In the genomic region with DNA sequence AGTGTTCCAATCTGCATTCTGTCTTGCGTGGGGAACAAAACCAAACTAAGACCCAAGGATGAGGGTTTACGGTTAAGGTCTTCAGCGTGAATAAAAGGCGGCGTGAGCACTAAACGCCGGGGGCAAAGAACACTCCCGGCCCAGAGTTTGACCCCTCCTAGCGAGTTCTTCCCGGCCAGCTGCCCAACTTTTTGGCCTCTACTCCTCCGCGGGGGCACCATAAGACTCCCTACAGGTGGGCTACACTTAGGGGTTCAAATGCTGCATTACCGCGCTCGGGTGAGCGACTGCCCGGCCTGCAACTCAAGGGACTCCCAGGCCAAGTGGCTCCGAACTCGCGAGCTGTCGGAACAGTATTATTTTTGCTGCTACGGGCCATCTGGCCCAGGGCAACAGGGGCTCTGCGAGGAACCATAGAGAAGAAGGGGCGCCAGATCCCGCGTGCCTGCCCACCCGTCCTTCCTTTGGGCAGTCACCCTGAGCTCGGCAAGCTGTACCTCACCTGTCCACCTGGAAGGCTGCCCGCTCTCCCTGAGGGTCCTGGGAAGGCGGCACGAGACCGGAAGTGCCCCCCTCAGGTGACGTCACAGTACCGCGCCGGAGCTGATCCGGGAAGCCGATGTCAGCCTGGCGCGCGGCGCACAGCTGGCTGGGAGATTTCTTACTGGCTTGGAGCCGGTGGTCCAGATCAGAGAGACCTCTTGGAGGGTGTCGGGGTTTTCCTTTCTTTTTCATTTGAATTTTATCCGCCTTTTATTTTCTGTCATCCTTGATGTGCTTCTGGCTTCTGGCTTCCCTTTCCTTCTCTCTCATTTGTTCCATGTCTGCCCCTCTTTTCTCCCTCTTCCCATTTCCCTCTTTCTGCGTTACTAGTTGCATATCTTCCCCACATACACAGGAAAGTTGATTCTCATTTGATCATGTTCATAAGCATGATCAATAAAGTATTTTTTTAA, we compare ENCODE assay signal across 8 cellular contexts. TPM values are rescaled to one million over a fixed set of nuclear protein-coding genes. Genes with fewer than 3 reads are reported as not detected.
DNase-seq lines count a peak whose midpoint lies in the region; ATAC-seq, FAIRE-seq and TF ChIP-seq lines count a peak whose summit lies in the region.

Gene LDAH (minus strand): TSS at position 567 of the 956 bp plus-strand sequence. CDS start 21,638 bp downstream, outside the sequence.

- peak within 1 kb of the TSS; percentile 88 to 96 (median 94) for H3K27ac ChIP-seq in esophagus squamous epithelium

- 1 to 3% methylated on average over 32 to 33 of the region's 46 CpGs for WGBS in esophagus squamous epithelium, 2 donors

- no peaks in the 10 kb centered on the region for H3K9me3 Mint-ChIP-seq in activated T-cell treated with anti-CD3 and anti-CD28 coated beads, Interleukin-2, amount 50 U/mL, for 72 hours

- TF ChIP-seq POLR2A in esophagus squamous epithelium (IDR thresholded peaks at IDR 0.05), result peak in 2 of 4 donors; percentile 22 to 60

- no peaks in the 10 kb centered on the region for H3K36me3 ChIP-seq in esophagus squamous epithelium

- peak within 1 kb of the TSS; percentile 55 to 91 (median 80) for H3K4me3 ChIP-seq in esophagus squamous epithelium

- DNase-seq in DMS53 treated with DMSO at 0.1 percent for 48 hours (lab: John Stamatoyannopoulos, UW; ENCODE audit: unreplicated experiment) (peak; percentile 72), KBM-7 (peak; percentile 87), RCC 7860 (ENCODE audit: low spot score) (peak; percentile 71), esophagus squamous epithelium (lab: John Stamatoyannopoulos, UW) (peak; percentile 46), myocyte (ENCODE audit: low read depth) (peak; percentile 95)
- DNase-seq in activated T-cell treated with anti-CD3 and anti-CD28 coated beads, Interleukin-2, amount 50 U/mL, for 72 hours, result peak; percentile 81 to 87
- DNase-seq in stimulated activated CD8-positive, alpha-beta memory T cell treated with anti-CD3 and anti-CD28 coated beads, Interleukin-7, amount 100 ng/mL, for 4 hours (ENCODE audit: low read depth in 2 of 2), result peak; percentile 76 to 77

- H3K4me3 Mint-ChIP-seq in activated T-cell treated with anti-CD3 and anti-CD28 coated beads, Interleukin-2, amount 50 U/mL, for 72 hours, result peak within 1 kb of the TSS; percentile 87 to 97

- intact Hi-C loops in esophagus squamous epithelium (cut with DNase I), result no loop called here

- H3K36me3 Mint-ChIP-seq in activated T-cell treated with anti-CD3 and anti-CD28 coated beads, Interleukin-2, amount 50 U/mL, for 72 hours (ENCODE audit: insufficient read depth in 2 of 2), result peaks cover 2 to 9% of the 10 kb centered on the region in 2 donors

- peaks cover 35% of the 10 kb centered on the region for H3K4me1 Mint-ChIP-seq in activated T-cell treated with anti-CD3 and anti-CD28 coated beads, Interleukin-2, amount 50 U/mL, for 72 hours (ENCODE audit: low read depth)

- no peaks in the 10 kb centered on the region for H3K27me3 Mint-ChIP-seq in activated T-cell treated with anti-CD3 and anti-CD28 coated beads, Interleukin-2, amount 50 U/mL, for 72 hours (ENCODE audit: low read depth)

- H3K4me1 ChIP-seq in esophagus squamous epithelium, result peaks cover 0 to 14% (median 0%) of the 10 kb centered on the region in 3 donors

- H3K27me3 ChIP-seq in esophagus squamous epithelium, result no peaks in the 10 kb centered on the region

- in situ Hi-C loops in KBM-7 (cut with MboI; ENCODE audit: low pct_unique_long_range_greater_than_20kb, low sequenced_read_pairs), result no loop called here

- TF ChIP-seq CTCF in esophagus squamous epithelium (IDR thresholded peaks at IDR 0.05), result peak in 1 of 6 experiments; percentile 28

- ATAC-seq in GM21723 (IDR thresholded peaks at IDR 0.05; ENCODE audit: unreplicated experiment), result peak; percentile 86
- peak; percentile 72 for ATAC-seq in activated T-cell treated with anti-CD3 and anti-CD28 coated beads, Interleukin-2, amount 50 U/mL, for 72 hours (replicated peaks in 1 of 2)

- FAIRE-seq in RCC 7860 (lab: Jason Lieb, UNC), result no peak

- H3K9me3 ChIP-seq in esophagus squamous epithelium, result no peaks in the 10 kb centered on the region

- peak within 1 kb of the TSS; percentile 93 for H3K27ac Mint-ChIP-seq in activated T-cell treated with anti-CD3 and anti-CD28 coated beads, Interleukin-2, amount 50 U/mL, for 72 hours

RNA-seq across cellular contexts. Expression of gene LDAH, which starts in this region (rescaled TPM):
- total RNA-seq in activated T-cell treated with anti-CD3 and anti-CD28 coated beads, Interleukin-2, amount 50 U/mL, for 72 hours, result 10 to 100 TPM; 26.7 to 30.1 TPM
- total RNA-seq in esophagus squamous epithelium (10 to 100 TPM in 1 of 4 donors, 1 to 10 TPM in 3; 5.8 to 12.4 (median 8.5) TPM), myocyte (14.7 and 15.7 TPM in 2 replicates)
- 8.7 TPM for polyA plus RNA-seq in myocyte (2012)

Comparison
In these comparisons a context has a peak if more than half of its experiments do, and no peak if none do; other contexts are left out.
1. Peak in every context shown above with its lines: DNase-seq, ATAC-seq, H3K4me3 ChIP-seq and H3K27ac ChIP-seq.